Comparison of ENCODE assay signal across 10 cellular contexts in the genomic region with DNA sequence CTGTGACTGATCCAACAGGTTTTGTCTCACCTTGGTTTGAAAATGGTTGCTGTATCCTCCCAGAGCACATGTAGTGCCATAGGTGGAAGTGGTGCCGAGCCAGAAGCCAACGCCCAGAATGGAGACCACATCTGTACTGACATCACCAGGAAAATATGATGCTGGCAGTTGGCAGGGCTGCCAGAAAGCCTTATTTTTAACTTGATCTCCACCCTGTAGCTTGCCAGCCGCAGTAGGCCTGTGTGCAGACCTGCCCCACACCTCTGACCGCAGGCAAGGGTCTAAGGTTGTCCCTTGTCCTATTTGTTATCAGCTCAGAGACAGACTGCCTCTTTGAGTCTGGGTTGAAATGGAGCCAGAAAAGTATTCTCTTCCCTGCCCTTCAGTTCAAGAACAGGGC.
DNase-seq lines count a peak whose midpoint lies in the region; ATAC-seq, FAIRE-seq and TF ChIP-seq lines count a peak whose summit lies in the region.
"Had no signal": no experiment of that assay in that cellular context is flagged by ENCODE, and none has a peak within 500 bp of the region (broad histone marks: within the 10 kb centered on the region; RNA-seq: fewer than 3 reads in every experiment).

No MANE protein-coding gene starts in this region.

- CTCF ChIA-PET in GM10248 (lab: Yijun Ruan, JAX), result interaction anchor here (0.9 to 1.4 kb wide), 5 partner anchors 11 to 88 kb away, joined by 3 to 6 read pairs (median 3); no protein-coding TSS in a partner anchor

- TF ChIP-seq EP300 in stomach (IDR thresholded peaks at IDR 0.05), result no peak

- H3K9me3 ChIP-seq in keratinocyte (ENCODE audit: control insufficient read depth, low read depth, low read length), result no peaks in the 10 kb centered on the region
- no peaks in the 10 kb centered on the region for H3K9me3 ChIP-seq in stomach

- peak overlapping the region; percentile 84 for H3K27ac ChIP-seq in keratinocyte (ENCODE audit: control insufficient read depth, insufficient read depth, low read length)
- peak overlapping the region; percentile 49 to 81 (median 72) for H3K27ac ChIP-seq in stomach

- H3K27me3 ChIP-seq in keratinocyte (ENCODE audit: control insufficient read depth, extremely low read depth, insufficient read depth, low read length) (no peaks in the 10 kb centered on the region), stomach (no peaks in the 10 kb centered on the region)

- no peak for ATAC-seq in HG03378 (IDR thresholded peaks at IDR 0.05; ENCODE audit: unreplicated experiment)
- ATAC-seq in GM21515 (IDR thresholded peaks at IDR 0.05; ENCODE audit: unreplicated experiment), result no peak

- peaks cover 97% of the 10 kb centered on the region for H3K4me1 Mint-ChIP-seq in activated naive CD8-positive, alpha-beta T cell treated with anti-CD3 and anti-CD28 coated beads for 36 hours

- H3K9ac ChIP-seq in keratinocyte (ENCODE audit: control insufficient read depth, extremely low read depth, insufficient read depth, low read length), result peak overlapping the region; percentile 66

- dilution Hi-C loops in keratinocyte (cut with MboI; ENCODE audit: extremely low pct_ligation_motif_present, low sequenced_read_pairs), result no loop called here

- peak; percentile 91 for FAIRE-seq in keratinocyte (lab: Jason Lieb, UNC)

- peak overlapping the region; percentile 98 for H3K27ac Mint-ChIP-seq in activated naive CD8-positive, alpha-beta T cell treated with anti-CD3 and anti-CD28 coated beads for 36 hours

- peaks cover 3 to 5% of the 10 kb centered on the region in 2 experiments for H3K36me3 ChIP-seq in keratinocyte (ENCODE audit: control insufficient read depth in 2 of 2, extremely low read depth in 1 of 2, insufficient read depth in 2 of 2, low read length in 2 of 2)
- H3K36me3 ChIP-seq in stomach, result peaks cover 0 to 17% (median 11%) of the 10 kb centered on the region in 4 donors

- no peaks in the 10 kb centered on the region for H3K9me3 Mint-ChIP-seq in activated naive CD8-positive, alpha-beta T cell treated with anti-CD3 and anti-CD28 coated beads for 36 hours

- intact Hi-C loops in stomach (cut with DNase I; ENCODE audit: low total_unique reads), result no loop called here

- H3K9me1 ChIP-seq in keratinocyte (ENCODE audit: control insufficient read depth, extremely low read depth, insufficient read depth, low read length), result peaks cover 5% of the 10 kb centered on the region

- peaks cover 42% of the 10 kb centered on the region for H3K36me3 Mint-ChIP-seq in activated naive CD8-positive, alpha-beta T cell treated with anti-CD3 and anti-CD28 coated beads for 36 hours

- no peak overlapping the region for H2AFZ ChIP-seq in keratinocyte (ENCODE audit: control insufficient read depth, low read length)

- TF ChIP-seq CTCF in keratinocyte (optimal IDR thresholded peaks at IDR 0.05 in 1 of 3, IDR thresholded peaks at IDR 0.05 in 1 of 3, conservative IDR thresholded peaks at IDR 0.05 in 1 of 3; ENCODE audit: extremely low read depth in 1 of 3, insufficient read depth in 2 of 3, low read length in 3 of 3) (no peak), stomach (IDR thresholded peaks at IDR 0.05) (no peak), GM10248 (IDR thresholded peaks at IDR 0.05; ENCODE audit: control extremely low read depth, extremely low read depth, low read depth, missing control alignments) (no peak)

- H3K4me1 ChIP-seq in keratinocyte (ENCODE audit: control insufficient read depth, extremely low read depth, insufficient read depth, low read length), result peaks cover 35% of the 10 kb centered on the region
- peaks cover 90 to 100% (median 98%) of the 10 kb centered on the region in 4 donors for H3K4me1 ChIP-seq in stomach

- peak overlapping the region; percentile 72 for H3K4me2 ChIP-seq in keratinocyte (ENCODE audit: control insufficient read depth, extremely low read depth, insufficient read depth, low read depth, low read length)

- no peak for TF ChIP-seq POLR2A in stomach (IDR thresholded peaks at IDR 0.05)

- H4K20me1 ChIP-seq in keratinocyte (ENCODE audit: control insufficient read depth, extremely low read depth, insufficient read depth, low read length), result no peaks in the 10 kb centered on the region

- no peak overlapping the region for H3K4me3 ChIP-seq in keratinocyte (ENCODE audit: control insufficient read depth in 2 of 3, extremely low read depth in 1 of 3, insufficient read depth in 2 of 3, low read depth in 1 of 3, low read length in 3 of 3)
- no peak overlapping the region for H3K4me3 ChIP-seq in stomach

- DNase-seq in HUDEP-2 (lab: John Stamatoyannopoulos, UW; ENCODE audit: unreplicated experiment in 76 of 76) (peak in 74 of 76 experiments; percentile 45 to 97 (median 84)), keratinocyte (ENCODE audit: low read depth, low spot score) (peak; percentile 73), stomach (peak; percentile 75), GM19240 (ENCODE audit: insufficient read length, low spot score) (no peak), GM10248 (ENCODE audit: extremely low spot score) (no peak)
- peak; percentile 47 for DNase-seq in activated naive CD8-positive, alpha-beta T cell treated with anti-CD3 and anti-CD28 coated beads for 36 hours
- DNase-seq: NCI-H510A treated with DMSO at 0.1 percent for 48 hours; stimulated activated CD4-positive, alpha-beta T cell treated with anti-CD3 and anti-CD28 coated beads, Interleukin-2, amount 100 ng/mL, for 48 hours had no signal

- WGBS in stomach, 5 donors, result 20 to 39% (median 26%) methylated on average over 4 of the region's 4 CpGs

- peaks cover 81% of the 10 kb centered on the region for H3K79me2 ChIP-seq in keratinocyte (ENCODE audit: control insufficient read depth, insufficient read depth, low read length)

- no peaks in the 10 kb centered on the region for H3K27me3 Mint-ChIP-seq in activated naive CD8-positive, alpha-beta T cell treated with anti-CD3 and anti-CD28 coated beads for 36 hours

- H3K4me3 Mint-ChIP-seq in activated naive CD8-positive, alpha-beta T cell treated with anti-CD3 and anti-CD28 coated beads for 36 hours, result peak overlapping the region; percentile 8

- POLR2A ChIA-PET in GM10248 (lab: Yijun Ruan, JAX), result interaction anchor here (1.1 kb wide), 1 partner anchor 28 kb away, joined by 3 read pairs; no protein-coding TSS in a partner anchor

Comparison
In these comparisons a context has a peak if more than half of its experiments do, and no peak if none do; other contexts are left out.
1. DNase-seq: peak in HUDEP-2 (74 of 76), activated naive CD8-positive, alpha-beta T cell treated with anti-CD3 and anti-CD28 coated beads for 36 hours (single experiment), keratinocyte (single experiment) and stomach (single experiment); none in GM19240 (single experiment) and GM10248 (single experiment).